In the genomic region with DNA sequence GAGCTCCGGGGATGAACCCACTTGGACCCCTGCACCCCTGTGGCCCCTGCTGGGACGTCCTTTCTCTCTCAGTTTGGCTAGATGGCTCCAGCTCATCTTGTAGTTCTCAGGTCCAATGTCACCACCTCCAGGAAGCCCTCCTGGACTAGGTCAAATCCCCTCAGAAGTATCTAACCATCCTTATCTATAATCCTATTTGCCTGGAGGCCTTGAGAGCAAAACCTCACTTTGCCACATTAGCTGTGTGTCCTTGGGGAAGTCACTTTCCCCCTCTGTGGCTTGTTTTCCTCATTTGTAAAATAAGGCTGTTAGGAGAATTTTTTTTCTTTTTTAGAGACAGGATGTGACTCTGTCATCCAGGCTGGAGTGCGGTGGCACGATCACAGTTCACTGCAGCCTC, we compare ENCODE assay signal across 15 cellular contexts.
"Had no signal": no experiment of that assay in that cellular context is flagged by ENCODE, and none has a peak within 500 bp of the region (broad histone marks: within the 10 kb centered on the region; RNA-seq: fewer than 3 reads in every experiment).

No MANE protein-coding gene starts in this region.

- H3K36me3 ChIP-seq: colonic mucosa, esophagus muscularis mucosa, gastroesophageal sphincter, heart left ventricle, left lung had no signal

- FAIRE-seq: endometrium, frontal cortex, islet of Langerhans, keratinocyte had no signal

- H3K4me3 ChIP-seq: colonic mucosa, esophagus muscularis mucosa, gastroesophageal sphincter, heart left ventricle, hepatocyte, left lung, lung had no signal

- H3K79me2 ChIP-seq: hepatocyte had no signal

- H2AFZ ChIP-seq: hepatocyte had no signal

- H3K9me3 ChIP-seq: colonic mucosa, esophagus muscularis mucosa, gastroesophageal sphincter, left lung had no signal

- H3K27me3 ChIP-seq: colonic mucosa, hepatocyte had no signal

- H3K27ac ChIP-seq: colonic mucosa, esophagus muscularis mucosa, foreskin keratinocyte, gastroesophageal sphincter, heart left ventricle, hepatocyte, left lung had no signal

- H3K4me1 ChIP-seq: colonic mucosa, foreskin keratinocyte, heart left ventricle had no signal

- ATAC-seq: gastroesophageal sphincter had no signal

- H3K4me2 ChIP-seq: hepatocyte had no signal

- DNase-seq: cortex of kidney, foreskin keratinocyte, mammary epithelial cell, midbrain had no signal
